11 cellular contexts compared by ENCODE assay signal in the genomic region with DNA sequence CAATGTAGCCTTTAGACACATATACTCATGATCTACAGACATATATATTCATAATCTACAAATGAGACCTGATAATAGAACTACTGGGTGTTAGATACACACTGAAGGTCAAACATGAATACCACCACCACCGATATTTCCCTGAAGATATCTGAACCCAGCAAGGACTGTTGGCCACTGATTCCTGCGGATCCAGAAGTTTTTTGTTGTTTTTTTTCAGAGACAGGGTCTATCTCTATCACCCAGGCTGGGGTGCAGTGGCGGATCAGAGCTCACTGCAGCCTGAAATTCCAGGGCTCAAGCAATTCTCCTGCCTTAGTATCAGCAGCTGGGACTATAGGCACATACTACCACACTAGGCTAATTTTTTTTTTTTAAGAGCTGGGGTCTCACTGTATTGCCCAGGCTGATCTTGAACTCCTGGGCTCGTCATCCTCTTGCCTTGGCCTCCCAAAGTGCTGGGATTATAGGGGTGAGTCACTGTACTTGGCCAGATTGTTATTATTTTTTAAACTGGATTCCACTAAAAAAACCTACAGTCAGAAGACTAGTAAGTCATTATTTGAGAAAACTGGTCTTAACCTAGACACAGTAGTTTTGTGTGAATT. TPM values are rescaled to one million over a fixed set of nuclear protein-coding genes. Genes with fewer than 3 reads are reported as not detected.
DNase-seq lines count a peak whose midpoint lies in the region; ATAC-seq and TF ChIP-seq lines count a peak whose summit lies in the region.
"Had no signal": no experiment of that assay in that cellular context is flagged by ENCODE, and none has a peak within 500 bp of the region (broad histone marks: within the 10 kb centered on the region; RNA-seq: fewer than 3 reads in every experiment).

No MANE protein-coding gene starts in this region.

- peaks cover 26% of the 10 kb centered on the region for H3K4me1 ChIP-seq in Karpas-422 (ENCODE audit: low read length)
- peaks cover 48% of the 10 kb centered on the region for H3K4me1 ChIP-seq in adipocyte (ENCODE audit: control insufficient read depth, insufficient read depth, low read length)

- no peaks in the 10 kb centered on the region for H3K27me3 Mint-ChIP-seq in Calu3 (ENCODE audit: unreplicated experiment)
- no peaks in the 10 kb centered on the region for H3K27me3 Mint-ChIP-seq in natural killer cell treated with Interleukin-12 subunit alpha and Interleukin-12 subunit beta and Interleukin-15 and Interleukin-18, amount 100 ng/mL, for 72 hours

- peaks cover 53% of the 10 kb centered on the region for H3K36me3 Mint-ChIP-seq in Calu3 (ENCODE audit: insufficient read depth, unreplicated experiment)
- H3K36me3 Mint-ChIP-seq in natural killer cell treated with Interleukin-12 subunit alpha and Interleukin-12 subunit beta and Interleukin-15 and Interleukin-18, amount 100 ng/mL, for 72 hours, result peaks cover 17% of the 10 kb centered on the region

- H3K79me2 ChIP-seq in Karpas-422 (ENCODE audit: low read length), result peaks cover 56% of the 10 kb centered on the region

- peaks cover 2% of the 10 kb centered on the region for H3K9me3 Mint-ChIP-seq in Calu3 (ENCODE audit: low read depth, unreplicated experiment)
- H3K9me3 Mint-ChIP-seq in natural killer cell treated with Interleukin-12 subunit alpha and Interleukin-12 subunit beta and Interleukin-15 and Interleukin-18, amount 100 ng/mL, for 72 hours, result no peaks in the 10 kb centered on the region

- H3K4me3 ChIP-seq in Karpas-422 (ENCODE audit: low read length) (peak overlapping the region; percentile 77; the same call in 1 of the 2 replicates), adipocyte (ENCODE audit: low read length) (peak overlapping the region; percentile 91)

- peak overlapping the region; percentile 77 for H3K9ac ChIP-seq in Karpas-422 (ENCODE audit: low read length)
- peak overlapping the region; percentile 91 for H3K9ac ChIP-seq in adipocyte (ENCODE audit: low read length)

- no peak for TF ChIP-seq CTCF in Calu3 (IDR thresholded peaks at IDR 0.05; ENCODE audit: unreplicated experiment)

- intact Hi-C loops in Calu3 (cut with micrococcal nuclease; ENCODE audit: unreplicated experiment), result no loop called here

- H3K36me3 ChIP-seq in Karpas-422 (ENCODE audit: insufficient read depth, low read length), result peaks cover 38% of the 10 kb centered on the region
- H3K36me3 ChIP-seq in adipocyte (ENCODE audit: control insufficient read depth, insufficient read depth, low read length, severe bottlenecking), result peaks cover 10% of the 10 kb centered on the region

- H2AFZ ChIP-seq in Karpas-422 (ENCODE audit: low read length), result no peak overlapping the region

- H3K4me2 ChIP-seq in Karpas-422 (ENCODE audit: low read depth, low read length, poor library complexity, severe bottlenecking), result peak overlapping the region; percentile 85

- H3K27ac Mint-ChIP-seq in Calu3 (ENCODE audit: unreplicated experiment), result no peak overlapping the region
- no peak overlapping the region for H3K27ac Mint-ChIP-seq in natural killer cell treated with Interleukin-12 subunit alpha and Interleukin-12 subunit beta and Interleukin-15 and Interleukin-18, amount 100 ng/mL, for 72 hours

- CTCF ChIA-PET in Calu3 (lab: Charles Lee), result interaction anchor here (0.6 to 0.7 kb wide), 2 partner anchors 370 to 570 kb away, joined by 3 to 7 read pairs; no protein-coding TSS in a partner anchor

- H3K4me3 Mint-ChIP-seq in Calu3 (ENCODE audit: low read depth, unreplicated experiment), result peak overlapping the region; percentile 90
- peak overlapping the region; percentile 82 for H3K4me3 Mint-ChIP-seq in natural killer cell treated with Interleukin-12 subunit alpha and Interleukin-12 subunit beta and Interleukin-15 and Interleukin-18, amount 100 ng/mL, for 72 hours

- H3K4me1 Mint-ChIP-seq in Calu3 (ENCODE audit: low read depth, unreplicated experiment), result peaks cover 32% of the 10 kb centered on the region
- H3K4me1 Mint-ChIP-seq in natural killer cell treated with Interleukin-12 subunit alpha and Interleukin-12 subunit beta and Interleukin-15 and Interleukin-18, amount 100 ng/mL, for 72 hours (ENCODE audit: low read depth in 2 of 2), result peaks cover 39 to 41% of the 10 kb centered on the region in 2 donors

- no peaks in the 10 kb centered on the region for H3K9me2 ChIP-seq in Karpas-422 (replicated peaks; ENCODE audit: insufficient read depth, low read length)

- H3K9me3 ChIP-seq in Karpas-422 (ENCODE audit: low read length) (no peaks in the 10 kb centered on the region), adipocyte (ENCODE audit: control insufficient read depth, low read length) (no peaks in the 10 kb centered on the region)

- no peak for ATAC-seq in natural killer cell treated with Interleukin-12 subunit alpha and Interleukin-12 subunit beta and Interleukin-15 and Interleukin-18, amount 100 ng/mL, for 72 hours
- ATAC-seq in GM18519 (IDR thresholded peaks at IDR 0.05; ENCODE audit: low FRiP score, unreplicated experiment), result no peak

- BruUV-seq in Calu3 (replicated peaks; lab: Mats Ljungman, UMichigan), result no TSS peak

- peaks cover 1% of the 10 kb centered on the region; the same call in 1 of the 2 replicates for H4K20me1 ChIP-seq in Karpas-422 (ENCODE audit: insufficient read depth, low read depth, low read length)

- DNase-seq in Calu3, result no peak
- no peak for DNase-seq in Karpas-422
- DNase-seq in adipocyte (ENCODE audit: low read depth), result no peak
- DNase-seq in natural killer cell treated with Interleukin-12 subunit alpha and Interleukin-12 subunit beta and Interleukin-15 and Interleukin-18, amount 100 ng/mL, for 72 hours (ENCODE audit: low spot score), result no peak
- no peak for DNase-seq in anterior cingulate cortex (lab: John Stamatoyannopoulos, UW)
- no peak for DNase-seq in NCI-H2171 (lab: John Stamatoyannopoulos, UW)
- DNase-seq: caudate nucleus; DMS79 treated with DMSO at 0.1 percent for 48 hours; NCI-H2081 treated with DMSO at 0.1 percent for 48 hours; stimulated activated naive CD4-positive, alpha-beta T cell treated with Interleukin-2 at 50 U/mL for 16 hours had no signal

- H3K27me3 ChIP-seq in Karpas-422 (ENCODE audit: low read length), result no peaks in the 10 kb centered on the region
- no peaks in the 10 kb centered on the region for H3K27me3 ChIP-seq in adipocyte (replicated peaks; ENCODE audit: control insufficient read depth, insufficient read depth, low read length)

- no peak overlapping the region for H3K27ac ChIP-seq in Karpas-422 (ENCODE audit: low read length)

RNA-seq across cellular contexts. Expression of gene METTL5, which starts 1.8 kb away (rescaled TPM):
- 63.1 and 68.2 TPM in 2 replicates for total RNA-seq in Calu3 (2022)
- 100 and 105 TPM in 2 replicates for total RNA-seq in Karpas-422 (2014; rRNA removed; shearing (Covaris generic); ENCODE audit: low replicate concordance)
- total RNA-seq in natural killer cell treated with Interleukin-12 subunit alpha and Interleukin-12 subunit beta and Interleukin-15 and Interleukin-18, amount 100 ng/mL, for 72 hours, result 10 to 100 TPM; 50.7 to 56.9 TPM

RNA-seq across cellular contexts. Expression of gene UBR3, which starts 4.4 kb away (rescaled TPM):
- 30.6 and 33.1 TPM in 2 replicates for total RNA-seq in Calu3 (2022)
- 26.7 and 50.8 TPM in 2 replicates for total RNA-seq in Karpas-422 (2014; rRNA removed; shearing (Covaris generic); ENCODE audit: low replicate concordance)
- 10 to 100 TPM; 42.7 to 54.1 TPM for total RNA-seq in natural killer cell treated with Interleukin-12 subunit alpha and Interleukin-12 subunit beta and Interleukin-15 and Interleukin-18, amount 100 ng/mL, for 72 hours

RNA-seq across cellular contexts. Expression of gene SSB, which starts 24.2 kb away (rescaled TPM):
- total RNA-seq in Calu3 (2022), result 143 TPM in 2 replicates
- 129 and 160 TPM in 2 replicates for total RNA-seq in Karpas-422 (2014; rRNA removed; shearing (Covaris generic); ENCODE audit: low replicate concordance)
- total RNA-seq in natural killer cell treated with Interleukin-12 subunit alpha and Interleukin-12 subunit beta and Interleukin-15 and Interleukin-18, amount 100 ng/mL, for 72 hours, result 100 to 1,000 TPM in 1 of 2 donors, 10 to 100 TPM in 1; 66.8 to 105 TPM
